20 cellular contexts compared by ENCODE assay signal in genomic region chr9:114336699-114337395, GRCh38. TPM values are rescaled to one million over a fixed set of nuclear protein-coding genes. Genes with fewer than 3 reads are reported as not detected.
DNase-seq lines count a peak whose midpoint lies in the region; ATAC-seq and TF ChIP-seq lines count a peak whose summit lies in the region.
"Had no signal": no experiment of that assay in that cellular context is flagged by ENCODE, and none has a peak within 500 bp of the region (broad histone marks: within the 10 kb centered on the region; RNA-seq: fewer than 3 reads in every experiment).

No MANE protein-coding gene starts in this region.

- no peaks in the 10 kb centered on the region for H3F3A ChIP-seq in PC-3 (ENCODE audit: low read length, unreplicated experiment)

- H3K9me3 Mint-ChIP-seq in activated T-cell treated with anti-CD3 and anti-CD28 coated beads, Interleukin-2, amount 50 U/mL, for 72 hours, result peaks cover 2 to 3% of the 10 kb centered on the region in 2 donors
- H3K9me3 Mint-ChIP-seq in activated T-cell treated with anti-CD3 and anti-CD28 coated beads, Interleukin-2, amount 50 U/mL, for 4 hours, result no peaks in the 10 kb centered on the region
- peaks cover 0 to 1% (median 0%) of the 10 kb centered on the region in 7 donors for H3K9me3 Mint-ChIP-seq in CD4-positive, CD25-positive, alpha-beta regulatory T cell
- peaks cover 0 to 5% of the 10 kb centered on the region in 2 donors for H3K9me3 Mint-ChIP-seq in activated naive CD4-positive, alpha-beta T cell treated with anti-CD3 and anti-CD28 coated beads, Interleukin-2, amount 50 U/mL, for 72 hours
- H3K9me3 Mint-ChIP-seq in naive thymus-derived CD4-positive, alpha-beta T cell, result no peaks in the 10 kb centered on the region
- H3K9me3 Mint-ChIP-seq: IgD-negative memory B cell had no signal

- 92 to 95% (median 94%) methylated on average over 6 to 23 of the region's 23 CpGs for WGBS in spleen, 5 donors

- TF ChIP-seq POLR2A in spleen (IDR thresholded peaks at IDR 0.05), result no peak

- H3K9ac ChIP-seq in PC-3 (ENCODE audit: low read length), result no peak overlapping the region

- POLR2A ChIA-PET in naive thymus-derived CD4-positive, alpha-beta T cell (lab: Charles Lee), result interaction anchor here (1.0 to 1.7 kb wide), 3 partner anchors 27 to 61 kb away, joined by 3 to 5 read pairs (median 4); no protein-coding TSS in a partner anchor
- POLR2A ChIA-PET in PC-3 (lab: Charles Lee; ENCODE audit: unreplicated experiment), result no interaction called here

- CTCF ChIA-PET in naive thymus-derived CD4-positive, alpha-beta T cell (lab: Charles Lee), result interaction anchor here (1.2 kb wide), 1 partner anchor 50 kb away, joined by 3 read pairs; the partner anchor contains the start of gene AKNA
- CTCF ChIA-PET in PC-3 (lab: Charles Lee), result no interaction called here

- peak overlapping the region; percentile 60 for H3K27ac Mint-ChIP-seq in activated T-cell treated with anti-CD3 and anti-CD28 coated beads, Interleukin-2, amount 50 U/mL, for 72 hours
- H3K27ac Mint-ChIP-seq in CD4-positive, CD25-positive, alpha-beta regulatory T cell, result peak overlapping the region in 2 of 3 donors; percentile 46 to 63
- H3K27ac Mint-ChIP-seq in activated naive CD4-positive, alpha-beta T cell treated with anti-CD3 and anti-CD28 coated beads, Interleukin-2, amount 50 U/mL, for 72 hours, result peak overlapping the region; percentile 65 to 73
- H3K27ac Mint-ChIP-seq in naive thymus-derived CD4-positive, alpha-beta T cell, result peak overlapping the region in 6 of 9 donors; percentile 12 to 68 (median 40)

- no peak overlapping the region for H3K27ac ChIP-seq in CD4-positive, CD25-positive, alpha-beta regulatory T cell (ENCODE audit: insufficient read depth, low read length, poor library complexity, severe bottlenecking)
- H3K27ac ChIP-seq in naive thymus-derived CD4-positive, alpha-beta T cell (ENCODE audit: low read depth, low read length), result no peak overlapping the region
- H3K27ac ChIP-seq in spleen (no peak overlapping the region), PC-3 (ENCODE audit: low read length) (no peak overlapping the region)
- H3K27ac ChIP-seq: HL-60 had no signal

- intact Hi-C loops in naive thymus-derived CD4-positive, alpha-beta T cell (cut with micrococcal nuclease), result loop anchor here (5.0 to 10.0 kb wide), 2 partner anchors 170 to 318 kb away; partner anchors contain the start of genes TEX53 (in 1 of the 2) and WHRN (in 1 of the 2)
- intact Hi-C loops in spleen (cut with DNase I; ENCODE audit: low total_unique reads) (no loop called here), PC-3 (cut with micrococcal nuclease) (no loop called here)

- TF ChIP-seq CTCF in spleen (IDR thresholded peaks at IDR 0.05 in 8 of 11, conservative IDR thresholded peaks at IDR 0.05 in 3 of 11) (no peak), PC-3 (conservative IDR thresholded peaks at IDR 0.05; ENCODE audit: low read depth, low read length) (no peak)

- H3K79me2 ChIP-seq in PC-3 (ENCODE audit: low read length), result no peaks in the 10 kb centered on the region

- no peak overlapping the region for H2AFZ ChIP-seq in PC-3 (ENCODE audit: low read length)

- no TSS peak for BruUV-seq in PC-3 (replicated peaks; lab: Mats Ljungman, UMichigan)

- no peak overlapping the region for H3K4me3 ChIP-seq in CD4-positive, CD25-positive, alpha-beta regulatory T cell (ENCODE audit: low read depth, low read length)
- no peak overlapping the region for H3K4me3 ChIP-seq in naive thymus-derived CD4-positive, alpha-beta T cell (ENCODE audit: low read length)
- H3K4me3 ChIP-seq in spleen, result no peak overlapping the region
- H3K4me3 ChIP-seq in PC-3 (ENCODE audit: low read length), result no peak overlapping the region

- peaks cover 25 to 50% of the 10 kb centered on the region in 2 donors for H3K36me3 Mint-ChIP-seq in activated T-cell treated with anti-CD3 and anti-CD28 coated beads, Interleukin-2, amount 50 U/mL, for 72 hours (ENCODE audit: insufficient read depth in 2 of 2)
- peaks cover 44% of the 10 kb centered on the region for H3K36me3 Mint-ChIP-seq in activated T-cell treated with anti-CD3 and anti-CD28 coated beads, Interleukin-2, amount 50 U/mL, for 4 hours (ENCODE audit: insufficient read depth)
- H3K36me3 Mint-ChIP-seq in CD4-positive, CD25-positive, alpha-beta regulatory T cell, result peaks cover 38% of the 10 kb centered on the region
- peaks cover 24 to 28% of the 10 kb centered on the region in 2 donors for H3K36me3 Mint-ChIP-seq in activated naive CD4-positive, alpha-beta T cell treated with anti-CD3 and anti-CD28 coated beads, Interleukin-2, amount 50 U/mL, for 72 hours
- peaks cover 7 to 59% (median 17%) of the 10 kb centered on the region in 5 donors for H3K36me3 Mint-ChIP-seq in naive thymus-derived CD4-positive, alpha-beta T cell
- H3K36me3 Mint-ChIP-seq: IgD-negative memory B cell had no signal

- peaks cover 69% of the 10 kb centered on the region for H3K36me3 ChIP-seq in CD4-positive, CD25-positive, alpha-beta regulatory T cell (ENCODE audit: control insufficient read depth, insufficient read depth, low read length)
- H3K36me3 ChIP-seq in naive thymus-derived CD4-positive, alpha-beta T cell (ENCODE audit: control insufficient read depth in 2 of 3, insufficient read depth in 3 of 3, low read length in 3 of 3), result peaks cover 26 to 70% (median 43%) of the 10 kb centered on the region in 3 experiments
- H3K36me3 ChIP-seq in spleen, result peaks cover 3 to 77% (median 75%) of the 10 kb centered on the region in 6 donors
- H3K36me3 ChIP-seq in PC-3 (ENCODE audit: low read depth, low read length), result no peaks in the 10 kb centered on the region

- no peaks in the 10 kb centered on the region for H3K27me3 ChIP-seq in CD4-positive, CD25-positive, alpha-beta regulatory T cell (ENCODE audit: control insufficient read depth, insufficient read depth, low read length)
- no peaks in the 10 kb centered on the region for H3K27me3 ChIP-seq in naive thymus-derived CD4-positive, alpha-beta T cell (ENCODE audit: control insufficient read depth in 2 of 2, insufficient read depth in 2 of 2, low read length in 2 of 2)
- no peaks in the 10 kb centered on the region for H3K27me3 ChIP-seq in spleen (replicated peaks in 1 of 7)
- H3K27me3 ChIP-seq in PC-3 (ENCODE audit: low read length), result no peaks in the 10 kb centered on the region

- ATAC-seq in activated T-cell treated with anti-CD3 and anti-CD28 coated beads, Interleukin-2, amount 50 U/mL, for 72 hours (replicated peaks in 1 of 2), result no peak
- no peak for ATAC-seq in activated T-cell treated with anti-CD3 and anti-CD28 coated beads, Interleukin-2, amount 50 U/mL, for 4 hours
- ATAC-seq in CD4-positive, CD25-positive, alpha-beta regulatory T cell (ENCODE audit: low read depth in 2 of 2), result no peak
- ATAC-seq in activated naive CD4-positive, alpha-beta T cell treated with anti-CD3 and anti-CD28 coated beads, Interleukin-2, amount 50 U/mL, for 72 hours, result no peak
- no peak for ATAC-seq in naive thymus-derived CD4-positive, alpha-beta T cell
- ATAC-seq in PC-3, result no peak
- ATAC-seq: Panc1, Right ventricle myocardium inferior had no signal

- no peaks in the 10 kb centered on the region for H4K20me1 ChIP-seq in PC-3 (ENCODE audit: low read length)

- no peaks in the 10 kb centered on the region for H3K4me1 ChIP-seq in CD4-positive, CD25-positive, alpha-beta regulatory T cell (ENCODE audit: control insufficient read depth, insufficient read depth, low read length, poor library complexity, severe bottlenecking)
- H3K4me1 ChIP-seq in naive thymus-derived CD4-positive, alpha-beta T cell (ENCODE audit: control insufficient read depth in 2 of 2, insufficient read depth in 2 of 2, low read length in 2 of 2), result no peaks in the 10 kb centered on the region
- peaks cover 0 to 35% (median 16%) of the 10 kb centered on the region in 6 donors for H3K4me1 ChIP-seq in spleen
- no peaks in the 10 kb centered on the region for H3K4me1 ChIP-seq in PC-3 (ENCODE audit: insufficient read depth, low read length)

- H3K4me1 Mint-ChIP-seq in activated T-cell treated with anti-CD3 and anti-CD28 coated beads, Interleukin-2, amount 50 U/mL, for 72 hours (ENCODE audit: low read depth), result peaks cover 30% of the 10 kb centered on the region
- H3K4me1 Mint-ChIP-seq in activated T-cell treated with anti-CD3 and anti-CD28 coated beads, Interleukin-2, amount 50 U/mL, for 4 hours (ENCODE audit: low read depth), result peaks cover 14% of the 10 kb centered on the region
- peaks cover 4 to 16% (median 7%) of the 10 kb centered on the region in 4 donors for H3K4me1 Mint-ChIP-seq in CD4-positive, CD25-positive, alpha-beta regulatory T cell
- H3K4me1 Mint-ChIP-seq in naive thymus-derived CD4-positive, alpha-beta T cell, result peaks cover 4 to 29% (median 7%) of the 10 kb centered on the region in 7 donors

- no peaks in the 10 kb centered on the region for H3K27me3 Mint-ChIP-seq in activated T-cell treated with anti-CD3 and anti-CD28 coated beads, Interleukin-2, amount 50 U/mL, for 72 hours (ENCODE audit: low read depth)
- H3K27me3 Mint-ChIP-seq in activated T-cell treated with anti-CD3 and anti-CD28 coated beads, Interleukin-2, amount 50 U/mL, for 4 hours (ENCODE audit: low read depth), result no peaks in the 10 kb centered on the region
- peaks cover 4% of the 10 kb centered on the region for H3K27me3 Mint-ChIP-seq in CD4-positive, CD25-positive, alpha-beta regulatory T cell
- no peaks in the 10 kb centered on the region for H3K27me3 Mint-ChIP-seq in naive thymus-derived CD4-positive, alpha-beta T cell
- H3K27me3 Mint-ChIP-seq: IgD-negative memory B cell had no signal

- no peak overlapping the region for H3K4me3 Mint-ChIP-seq in activated T-cell treated with anti-CD3 and anti-CD28 coated beads, Interleukin-2, amount 50 U/mL, for 72 hours
- no peak overlapping the region for H3K4me3 Mint-ChIP-seq in activated T-cell treated with anti-CD3 and anti-CD28 coated beads, Interleukin-2, amount 50 U/mL, for 4 hours
- no peak overlapping the region for H3K4me3 Mint-ChIP-seq in CD4-positive, CD25-positive, alpha-beta regulatory T cell
- no peak overlapping the region for H3K4me3 Mint-ChIP-seq in naive thymus-derived CD4-positive, alpha-beta T cell

- no peaks in the 10 kb centered on the region for H3K9me3 ChIP-seq in CD4-positive, CD25-positive, alpha-beta regulatory T cell (ENCODE audit: control insufficient read depth in 2 of 2, low read length in 2 of 2)
- H3K9me3 ChIP-seq in naive thymus-derived CD4-positive, alpha-beta T cell (ENCODE audit: control insufficient read depth in 2 of 3, low read length in 3 of 3), result no peaks in the 10 kb centered on the region
- H3K9me3 ChIP-seq in spleen (peaks cover 0 to 4% (median 0%) of the 10 kb centered on the region in 8 donors), PC-3 (ENCODE audit: low read length) (no peaks in the 10 kb centered on the region)

- no peak for DNase-seq in activated T-cell treated with anti-CD3 and anti-CD28 coated beads, Interleukin-2, amount 50 U/mL, for 72 hours
- no peak for DNase-seq in activated T-cell treated with anti-CD3 and anti-CD28 coated beads, Interleukin-2, amount 50 U/mL, for 4 hours
- DNase-seq in CD4-positive, CD25-positive, alpha-beta regulatory T cell, result no peak
- no peak for DNase-seq in activated naive CD4-positive, alpha-beta T cell treated with anti-CD3 and anti-CD28 coated beads, Interleukin-2, amount 50 U/mL, for 72 hours (ENCODE audit: low spot score in 2 of 2)
- DNase-seq in naive thymus-derived CD4-positive, alpha-beta T cell, result no peak
- no peak for DNase-seq in spleen
- no peak for DNase-seq in PC-3
- no peak for DNase-seq in stimulated activated CD4-positive, alpha-beta T cell treated with anti-CD3 and anti-CD28 coated beads, Interleukin-4, amount 100 ng/mL, for 24 hours
- DNase-seq: HCEC 1CT, NCI-H1105, NCI-H1694, NCI-H2107, NCI-H2227 treated with DMSO at 0.1 percent for 48 hours, NCI-H524 treated with DMSO at 0.1 percent for 48 hours had no signal

- H3K4me2 ChIP-seq in PC-3 (ENCODE audit: low read length), result no peak overlapping the region

- no peaks in the 10 kb centered on the region for H3K9me2 ChIP-seq in PC-3 (replicated peaks; ENCODE audit: low read length)

RNA-seq across cellular contexts. Expression of gene ORM2, which starts 7.2 kb away (rescaled TPM):
- total RNA-seq in activated T-cell treated with anti-CD3 and anti-CD28 coated beads, Interleukin-2, amount 50 U/mL, for 72 hours, result not detected
- 1 to 10 TPM in 1 of 3 donors, under 1 TPM in 1, not detected in 1; 0.84 to 1.0 TPM for total RNA-seq in activated T-cell treated with anti-CD3 and anti-CD28 coated beads, Interleukin-2, amount 50 U/mL, for 4 hours
- not detected for total RNA-seq in CD4-positive, CD25-positive, alpha-beta regulatory T cell
- not detected for polyA plus RNA-seq in CD4-positive, CD25-positive, alpha-beta regulatory T cell
- total RNA-seq in activated naive CD4-positive, alpha-beta T cell treated with anti-CD3 and anti-CD28 coated beads, Interleukin-2, amount 50 U/mL, for 72 hours, result not detected
- total RNA-seq in naive thymus-derived CD4-positive, alpha-beta T cell, result not detected
- polyA plus RNA-seq in naive thymus-derived CD4-positive, alpha-beta T cell, result not detected
- total RNA-seq in spleen (under 1 TPM in 2 of 7 donors, not detected in 5; 0.57 to 0.93 TPM), PC-3 (2014; rRNA removed) (not detected in 2 replicates)
- under 1 TPM in 2 of 3 donors, not detected in 1; 0.13 to 0.18 TPM for polyA plus RNA-seq in spleen
- total RNA-seq: A673, LHCN-M2, Right ventricle myocardium inferior had no signal
- polyA plus RNA-seq: IgD-negative memory B cell had no signal

RNA-seq across cellular contexts. Expression of gene ORM1, which starts 13.9 kb away (rescaled TPM):
- total RNA-seq in activated T-cell treated with anti-CD3 and anti-CD28 coated beads, Interleukin-2, amount 50 U/mL, for 72 hours, result not detected
- 1 to 10 TPM; 2.4 to 4.5 (median 3.5) TPM for total RNA-seq in activated T-cell treated with anti-CD3 and anti-CD28 coated beads, Interleukin-2, amount 50 U/mL, for 4 hours
- total RNA-seq in CD4-positive, CD25-positive, alpha-beta regulatory T cell, result not detected
- not detected for polyA plus RNA-seq in CD4-positive, CD25-positive, alpha-beta regulatory T cell
- not detected for total RNA-seq in activated naive CD4-positive, alpha-beta T cell treated with anti-CD3 and anti-CD28 coated beads, Interleukin-2, amount 50 U/mL, for 72 hours
- total RNA-seq in naive thymus-derived CD4-positive, alpha-beta T cell, result under 1 TPM in 1 of 5 experiments, not detected in 4; 0.29 TPM
- polyA plus RNA-seq in naive thymus-derived CD4-positive, alpha-beta T cell, result not detected
- total RNA-seq in spleen (10 to 100 TPM in 2 of 7 donors, 1 to 10 TPM in 4, under 1 TPM in 1; 0.95 to 13.6 (median 6.2) TPM), PC-3 (2014; rRNA removed) (not detected in 2 replicates)
- 1 to 10 TPM in 2 of 3 donors, under 1 TPM in 1; 0.99 to 2.0 (median 1.7) TPM for polyA plus RNA-seq in spleen
- total RNA-seq: A673, LHCN-M2 had no signal
- polyA plus RNA-seq: IgD-negative memory B cell had no signal

RNA-seq across cellular contexts. Expression of gene AKNA, which starts 50.9 kb away (rescaled TPM):
- 100 to 1,000 TPM; 204 to 246 TPM for total RNA-seq in activated T-cell treated with anti-CD3 and anti-CD28 coated beads, Interleukin-2, amount 50 U/mL, for 72 hours
- total RNA-seq in activated T-cell treated with anti-CD3 and anti-CD28 coated beads, Interleukin-2, amount 50 U/mL, for 4 hours, result 10 to 100 TPM; 77.2 to 81.7 (median 80.6) TPM
- 381 TPM for total RNA-seq in CD4-positive, CD25-positive, alpha-beta regulatory T cell
- polyA plus RNA-seq in CD4-positive, CD25-positive, alpha-beta regulatory T cell, result 10 to 100 TPM; 11.9 to 16.6 (median 14.5) TPM
- total RNA-seq in activated naive CD4-positive, alpha-beta T cell treated with anti-CD3 and anti-CD28 coated beads, Interleukin-2, amount 50 U/mL, for 72 hours, result 100 to 1,000 TPM; 165 to 174 TPM
- 100 to 1,000 TPM; 276 to 403 (median 375) TPM for total RNA-seq in naive thymus-derived CD4-positive, alpha-beta T cell
- polyA plus RNA-seq in naive thymus-derived CD4-positive, alpha-beta T cell, result 10 to 100 TPM; 20.5 to 39.6 TPM
- 100 to 1,000 TPM; 198 to 324 (median 238) TPM for total RNA-seq in spleen
- 100 to 1,000 TPM in 2 of 3 donors, 10 to 100 TPM in 1; 92.9 to 129 (median 124) TPM for polyA plus RNA-seq in spleen
- 7.6 and 9.1 TPM in 2 replicates for total RNA-seq in PC-3 (2014; rRNA removed)

Comparison
In these comparisons a context has a peak if more than half of its experiments do, and no peak if none do; other contexts are left out.
1. intact Hi-C loops: an anchor here in naive thymus-derived CD4-positive, alpha-beta T cell (5.0 to 10.0 kb wide); none called in spleen and PC-3.